1 cellular context compared by ENCODE assay signal in the genomic region with DNA sequence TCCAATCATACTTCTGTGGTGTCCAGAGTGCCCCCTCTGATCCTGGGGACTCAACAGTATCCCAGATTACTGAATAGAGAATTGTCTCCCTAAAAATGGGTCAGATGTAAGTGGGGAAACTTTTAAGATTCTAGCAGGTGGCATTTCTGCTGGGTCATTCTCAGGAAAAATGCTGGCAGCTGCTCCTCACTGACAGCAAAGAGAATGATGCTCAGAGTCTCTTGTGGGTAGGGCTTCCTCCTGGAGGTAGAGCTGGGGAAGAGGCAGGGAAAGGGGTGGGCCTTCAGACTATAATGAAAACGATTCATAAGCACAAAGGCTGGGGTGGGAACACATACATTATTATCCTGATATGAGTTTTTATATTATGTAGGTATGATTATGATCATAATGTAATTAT.
TF ChIP-seq lines count a peak whose summit lies in the region.

No MANE protein-coding gene starts in this region.

TF ChIP-seq in GM23338, 12 proteins besides CTCF, POLR2A, EP300 and RAD21:
- TF ChIP-seq, protein P1, sequence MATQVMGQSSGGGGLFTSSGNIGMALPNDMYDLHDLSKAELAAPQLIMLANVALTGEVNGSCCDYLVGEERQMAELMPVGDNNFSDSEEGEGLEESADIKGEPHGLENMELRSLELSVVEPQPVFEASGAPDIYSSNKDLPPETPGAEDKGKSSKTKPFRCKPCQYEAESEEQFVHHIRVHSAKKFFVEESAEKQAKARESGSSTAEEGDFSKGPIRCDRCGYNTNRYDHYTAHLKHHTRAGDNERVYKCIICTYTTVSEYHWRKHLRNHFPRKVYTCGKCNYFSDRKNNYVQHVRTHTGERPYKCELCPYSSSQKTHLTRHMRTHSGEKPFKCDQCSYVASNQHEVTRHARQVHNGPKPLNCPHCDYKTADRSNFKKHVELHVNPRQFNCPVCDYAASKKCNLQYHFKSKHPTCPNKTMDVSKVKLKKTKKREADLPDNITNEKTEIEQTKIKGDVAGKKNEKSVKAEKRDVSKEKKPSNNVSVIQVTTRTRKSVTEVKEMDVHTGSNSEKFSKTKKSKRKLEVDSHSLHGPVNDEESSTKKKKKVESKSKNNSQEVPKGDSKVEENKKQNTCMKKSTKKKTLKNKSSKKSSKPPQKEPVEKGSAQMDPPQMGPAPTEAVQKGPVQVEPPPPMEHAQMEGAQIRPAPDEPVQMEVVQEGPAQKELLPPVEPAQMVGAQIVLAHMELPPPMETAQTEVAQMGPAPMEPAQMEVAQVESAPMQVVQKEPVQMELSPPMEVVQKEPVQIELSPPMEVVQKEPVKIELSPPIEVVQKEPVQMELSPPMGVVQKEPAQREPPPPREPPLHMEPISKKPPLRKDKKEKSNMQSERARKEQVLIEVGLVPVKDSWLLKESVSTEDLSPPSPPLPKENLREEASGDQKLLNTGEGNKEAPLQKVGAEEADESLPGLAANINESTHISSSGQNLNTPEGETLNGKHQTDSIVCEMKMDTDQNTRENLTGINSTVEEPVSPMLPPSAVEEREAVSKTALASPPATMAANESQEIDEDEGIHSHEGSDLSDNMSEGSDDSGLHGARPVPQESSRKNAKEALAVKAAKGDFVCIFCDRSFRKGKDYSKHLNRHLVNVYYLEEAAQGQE (IDR thresholded peaks at IDR 0.05; ENCODE audit: unreplicated experiment): no peak
- TF ChIP-seq, protein P2, sequence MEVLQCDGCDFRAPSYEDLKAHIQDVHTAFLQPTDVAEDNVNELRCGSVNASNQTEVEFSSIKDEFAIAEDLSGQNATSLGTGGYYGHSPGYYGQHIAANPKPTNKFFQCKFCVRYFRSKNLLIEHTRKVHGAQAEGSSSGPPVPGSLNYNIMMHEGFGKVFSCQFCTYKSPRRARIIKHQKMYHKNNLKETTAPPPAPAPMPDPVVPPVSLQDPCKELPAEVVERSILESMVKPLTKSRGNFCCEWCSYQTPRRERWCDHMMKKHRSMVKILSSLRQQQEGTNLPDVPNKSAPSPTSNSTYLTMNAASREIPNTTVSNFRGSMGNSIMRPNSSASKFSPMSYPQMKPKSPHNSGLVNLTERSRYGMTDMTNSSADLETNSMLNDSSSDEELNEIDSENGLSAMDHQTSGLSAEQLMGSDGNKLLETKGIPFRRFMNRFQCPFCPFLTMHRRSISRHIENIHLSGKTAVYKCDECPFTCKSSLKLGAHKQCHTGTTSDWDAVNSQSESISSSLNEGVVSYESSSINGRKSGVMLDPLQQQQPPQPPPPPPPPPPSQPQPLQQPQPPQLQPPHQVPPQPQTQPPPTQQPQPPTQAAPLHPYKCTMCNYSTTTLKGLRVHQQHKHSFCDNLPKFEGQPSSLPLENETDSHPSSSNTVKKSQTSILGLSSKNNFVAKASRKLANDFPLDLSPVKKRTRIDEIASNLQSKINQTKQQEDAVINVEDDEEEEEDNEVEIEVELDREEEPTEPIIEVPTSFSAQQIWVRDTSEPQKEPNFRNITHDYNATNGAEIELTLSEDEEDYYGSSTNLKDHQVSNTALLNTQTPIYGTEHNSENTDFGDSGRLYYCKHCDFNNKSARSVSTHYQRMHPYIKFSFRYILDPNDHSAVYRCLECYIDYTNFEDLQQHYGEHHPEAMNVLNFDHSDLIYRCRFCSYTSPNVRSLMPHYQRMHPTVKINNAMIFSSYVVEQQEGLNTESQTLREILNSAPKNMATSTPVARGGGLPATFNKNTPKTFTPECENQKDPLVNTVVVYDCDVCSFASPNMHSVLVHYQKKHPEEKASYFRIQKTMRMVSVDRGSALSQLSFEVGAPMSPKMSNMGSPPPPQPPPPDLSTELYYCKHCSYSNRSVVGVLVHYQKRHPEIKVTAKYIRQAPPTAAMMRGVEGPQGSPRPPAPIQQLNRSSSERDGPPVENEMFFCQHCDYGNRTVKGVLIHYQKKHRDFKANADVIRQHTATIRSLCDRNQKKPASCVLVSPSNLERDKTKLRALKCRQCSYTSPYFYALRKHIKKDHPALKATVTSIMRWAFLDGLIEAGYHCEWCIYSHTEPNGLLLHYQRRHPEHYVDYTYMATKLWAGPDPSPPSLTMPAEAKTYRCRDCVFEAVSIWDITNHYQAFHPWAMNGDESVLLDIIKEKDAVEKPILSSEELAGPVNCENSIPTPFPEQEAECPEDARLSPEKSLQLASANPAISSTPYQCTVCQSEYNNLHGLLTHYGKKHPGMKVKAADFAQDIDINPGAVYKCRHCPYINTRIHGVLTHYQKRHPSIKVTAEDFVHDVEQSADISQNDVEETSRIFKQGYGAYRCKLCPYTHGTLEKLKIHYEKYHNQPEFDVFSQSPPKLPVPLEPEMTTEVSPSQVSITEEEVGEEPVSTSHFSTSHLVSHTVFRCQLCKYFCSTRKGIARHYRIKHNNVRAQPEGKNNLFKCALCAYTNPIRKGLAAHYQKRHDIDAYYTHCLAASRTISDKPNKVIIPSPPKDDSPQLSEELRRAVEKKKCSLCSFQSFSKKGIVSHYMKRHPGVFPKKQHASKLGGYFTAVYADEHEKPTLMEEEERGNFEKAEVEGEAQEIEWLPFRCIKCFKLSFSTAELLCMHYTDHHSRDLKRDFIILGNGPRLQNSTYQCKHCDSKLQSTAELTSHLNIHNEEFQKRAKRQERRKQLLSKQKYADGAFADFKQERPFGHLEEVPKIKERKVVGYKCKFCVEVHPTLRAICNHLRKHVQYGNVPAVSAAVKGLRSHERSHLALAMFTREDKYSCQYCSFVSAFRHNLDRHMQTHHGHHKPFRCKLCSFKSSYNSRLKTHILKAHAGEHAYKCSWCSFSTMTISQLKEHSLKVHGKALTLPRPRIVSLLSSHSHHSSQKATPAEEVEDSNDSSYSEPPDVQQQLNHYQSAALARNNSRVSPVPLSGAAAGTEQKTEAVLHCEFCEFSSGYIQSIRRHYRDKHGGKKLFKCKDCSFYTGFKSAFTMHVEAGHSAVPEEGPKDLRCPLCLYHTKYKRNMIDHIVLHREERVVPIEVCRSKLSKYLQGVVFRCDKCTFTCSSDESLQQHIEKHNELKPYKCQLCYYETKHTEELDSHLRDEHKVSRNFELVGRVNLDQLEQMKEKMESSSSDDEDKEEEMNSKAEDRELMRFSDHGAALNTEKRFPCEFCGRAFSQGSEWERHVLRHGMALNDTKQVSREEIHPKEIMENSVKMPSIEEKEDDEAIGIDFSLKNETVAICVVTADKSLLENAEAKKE (CRISPR knock-in tag; IDR thresholded peaks at IDR 0.05): no peak
- no peak for TF ChIP-seq STAT1 (IDR thresholded peaks at IDR 0.05; ENCODE audit: unreplicated experiment)
- no peak for TF ChIP-seq EZH2phosphoT487 (IDR thresholded peaks at IDR 0.05; ENCODE audit: unreplicated experiment)
